ENCODE assay signal across 8 cellular contexts in genomic region chr4:88006956-88007303, GRCh38. TPM values are rescaled to one million over a fixed set of nuclear protein-coding genes. Genes with fewer than 3 reads are reported as not detected.
A peak's percentile ranks its signal among the peaks of the same experiment; 100 is the strongest.
DNase-seq lines count a peak whose midpoint lies in the region; ATAC-seq lines count a peak whose summit lies in the region.

No MANE protein-coding gene starts in this region.

- no peaks in the 10 kb centered on the region for H3K9me3 Mint-ChIP-seq in activated T-helper 17 cell treated with anti-CD3 and anti-CD28 coated beads, Interleukin-2, amount 50 U/mL, for 72 hours
- H3K9me3 Mint-ChIP-seq in stimulated activated memory B cell treated with anti-CD40 and anti-IgM and Interleukin-4, amounts not matched to agents 10 μg/mL and 1 μg/mL and 100 μg/mL, for 72 hours = no peaks in the 10 kb centered on the region

- WGBS in iPS DF 6.9 (ENCODE audit: insufficient coverage, insufficient read length) = no CpG with 5 or more reads among the region's 10 CpGs

- no peaks in the 10 kb centered on the region for H3K27me3 Mint-ChIP-seq in activated T-helper 17 cell treated with anti-CD3 and anti-CD28 coated beads, Interleukin-2, amount 50 U/mL, for 72 hours
- H3K27me3 Mint-ChIP-seq in stimulated activated memory B cell treated with anti-CD40 and anti-IgM and Interleukin-4, amounts not matched to agents 10 μg/mL and 1 μg/mL and 100 μg/mL, for 72 hours = no peaks in the 10 kb centered on the region

- DNase-seq in H7 (peak; percentile 43), iPS DF 6.9 (ENCODE audit: low read depth, low spot score) (no peak), COLO829 (ENCODE audit: low spot score) (no peak)

- H3K9me3 ChIP-seq in iPS DF 6.9 (ENCODE audit: control insufficient read depth, insufficient read depth, low read length) = no peaks in the 10 kb centered on the region

- H3K4me3 ChIP-seq in H7 (ENCODE audit: insufficient read depth, low read depth, low read length) = peak overlapping the region; percentile 80
- peak overlapping the region; percentile 97; the same call in 1 of the 2 replicates for H3K4me3 ChIP-seq in iPS DF 6.9 (ENCODE audit: low read length)

- H3K36me3 Mint-ChIP-seq in activated T-helper 17 cell treated with anti-CD3 and anti-CD28 coated beads, Interleukin-2, amount 50 U/mL, for 72 hours (ENCODE audit: low read depth) = peaks cover 5% of the 10 kb centered on the region
- no peaks in the 10 kb centered on the region for H3K36me3 Mint-ChIP-seq in stimulated activated memory B cell treated with anti-CD40 and anti-IgM and Interleukin-4, amounts not matched to agents 10 μg/mL and 1 μg/mL and 100 μg/mL, for 72 hours

- H3K27ac Mint-ChIP-seq in activated T-helper 17 cell treated with anti-CD3 and anti-CD28 coated beads, Interleukin-2, amount 50 U/mL, for 72 hours = no peak overlapping the region
- H3K27ac Mint-ChIP-seq in stimulated activated memory B cell treated with anti-CD40 and anti-IgM and Interleukin-4, amounts not matched to agents 10 μg/mL and 1 μg/mL and 100 μg/mL, for 72 hours = no peak overlapping the region

- peaks cover 1% of the 10 kb centered on the region; the same call in 1 of the 2 replicates for H3K4me1 ChIP-seq in iPS DF 6.9 (ENCODE audit: control insufficient read depth, insufficient read depth, low read length)

- no peaks in the 10 kb centered on the region for H3K36me3 ChIP-seq in H7 (replicated peaks; ENCODE audit: control insufficient read depth, insufficient read depth, low read length)
- H3K36me3 ChIP-seq in iPS DF 6.9 (ENCODE audit: control insufficient read depth, insufficient read depth, low read length) = no peaks in the 10 kb centered on the region

- peaks cover 7% of the 10 kb centered on the region for H3K27me3 ChIP-seq in H7 (ENCODE audit: control insufficient read depth, insufficient read depth, low read length)
- no peaks in the 10 kb centered on the region for H3K27me3 ChIP-seq in iPS DF 6.9 (ENCODE audit: control insufficient read depth, insufficient read depth, low read length)

- H3K27ac ChIP-seq in iPS DF 6.9 (ENCODE audit: low read length) = no peak overlapping the region

- no peak for ATAC-seq in activated T-helper 17 cell treated with anti-CD3 and anti-CD28 coated beads, Interleukin-2, amount 50 U/mL, for 72 hours (replicated peaks)
- no peak for ATAC-seq in stimulated activated memory B cell treated with anti-CD40 and anti-IgM and Interleukin-4, amounts not matched to agents 10 μg/mL and 1 μg/mL and 100 μg/mL, for 72 hours
- ATAC-seq in GM21381 (IDR thresholded peaks at IDR 0.05; ENCODE audit: unreplicated experiment) = no peak
- ATAC-seq in HG03521 (IDR thresholded peaks at IDR 0.05; ENCODE audit: unreplicated experiment) = no peak
- ATAC-seq in GM21360 (IDR thresholded peaks at IDR 0.05; ENCODE audit: unreplicated experiment) = no peak

- H3K4me1 Mint-ChIP-seq in activated T-helper 17 cell treated with anti-CD3 and anti-CD28 coated beads, Interleukin-2, amount 50 U/mL, for 72 hours = peaks cover 18% of the 10 kb centered on the region
- H3K4me1 Mint-ChIP-seq in stimulated activated memory B cell treated with anti-CD40 and anti-IgM and Interleukin-4, amounts not matched to agents 10 μg/mL and 1 μg/mL and 100 μg/mL, for 72 hours = peaks cover 12% of the 10 kb centered on the region

- H3K4me3 Mint-ChIP-seq in activated T-helper 17 cell treated with anti-CD3 and anti-CD28 coated beads, Interleukin-2, amount 50 U/mL, for 72 hours = peak overlapping the region; percentile 71
- peak overlapping the region; percentile 72 for H3K4me3 Mint-ChIP-seq in stimulated activated memory B cell treated with anti-CD40 and anti-IgM and Interleukin-4, amounts not matched to agents 10 μg/mL and 1 μg/mL and 100 μg/mL, for 72 hours

RNA-seq across cellular contexts. Expression of gene PKD2, which starts 0.5 kb away (rescaled TPM):
- 16.6 and 19.4 TPM in 2 replicates for total RNA-seq in H7 (2014; rRNA removed; shearing (Covaris generic))
- 10 to 100 TPM in 1 of 2 donors, 1 to 10 TPM in 1; 7.3 to 12.7 TPM for total RNA-seq in activated T-helper 17 cell treated with anti-CD3 and anti-CD28 coated beads, Interleukin-2, amount 50 U/mL, for 72 hours

RNA-seq across cellular contexts. Expression of gene SPP1, which starts 31.4 kb away (rescaled TPM):
- total RNA-seq in H7 (2014; rRNA removed; shearing (Covaris generic)) = 88.2 and 98.0 TPM in 2 replicates
- total RNA-seq in activated T-helper 17 cell treated with anti-CD3 and anti-CD28 coated beads, Interleukin-2, amount 50 U/mL, for 72 hours = 1 to 10 TPM in 1 of 2 donors, under 1 TPM in 1; 0.21 to 7.3 TPM

Comparison
In these comparisons a context has a peak if more than half of its experiments do, and no peak if none do; other contexts are left out.
1. RNA of gene SPP1, which starts 31.4 kb away (total RNA-seq): 88.2 to 98.0 TPM in H7; 0.21 to 7.3 TPM in activated T-helper 17 cell treated with anti-CD3 and anti-CD28 coated beads, Interleukin-2, amount 50 U/mL, for 72 hours; every median in the first group is over 10 times any median in the second.